In genomic region chr11:122486793-122487495, GRCh38 we compare ENCODE assay signal across 17 cellular contexts.
DNase-seq lines count a peak whose midpoint lies in the region; ATAC-seq, FAIRE-seq and TF ChIP-seq lines count a peak whose summit lies in the region.
"Had no signal": no experiment of that assay in that cellular context is flagged by ENCODE, and none has a peak within 500 bp of the region (broad histone marks: within the 10 kb centered on the region; RNA-seq: fewer than 3 reads in every experiment).

No MANE protein-coding gene starts in this region.

- no peaks in the 10 kb centered on the region for H3K36me3 Mint-ChIP-seq in MCF 10A (ENCODE audit: insufficient read depth, unreplicated experiment)

- POLR2A ChIA-PET in MCF 10A (lab: Yijun Ruan, JAX) (interaction anchor here (0.7 kb wide), 1 partner anchor 65 kb away, joined by 3 read pairs; no protein-coding TSS in a partner anchor), endothelial cell of umbilical vein (lab: Charles Lee) (no interaction called here)

- peaks cover 13% of the 10 kb centered on the region for H3K9me3 Mint-ChIP-seq in MCF 10A (ENCODE audit: unreplicated experiment)

- H3K9me3 ChIP-seq in breast epithelium (peaks cover 0 to 20% of the 10 kb centered on the region in 2 donors), NT2/D1 (ENCODE audit: insufficient read depth, low read length) (no peaks in the 10 kb centered on the region), endothelial cell of umbilical vein (replicated peaks; ENCODE audit: control insufficient read depth, insufficient read depth, low read length) (no peaks in the 10 kb centered on the region), right atrium auricular region (peaks cover 0 to 25% of the 10 kb centered on the region in 2 donors)

- H3K27me3 Mint-ChIP-seq in MCF 10A (ENCODE audit: insufficient read depth, unreplicated experiment) = no peaks in the 10 kb centered on the region

- no peaks in the 10 kb centered on the region for H4K20me1 ChIP-seq in endothelial cell of umbilical vein (replicated peaks; ENCODE audit: control insufficient read depth, extremely low read depth, insufficient read depth, low read length)

- peaks cover 8% of the 10 kb centered on the region for H3K4me1 Mint-ChIP-seq in MCF 10A (ENCODE audit: insufficient read depth, unreplicated experiment)
- H3K4me1 Mint-ChIP-seq: activated CD4-positive, alpha-beta T cell treated with anti-CD3 and anti-CD28 coated beads, Interleukin-2, amount 10 ng/mL, durations not matched to agents 7 days and 5 days had no signal

- H3K27me3 ChIP-seq in breast epithelium (no peaks in the 10 kb centered on the region), NT2/D1 (ENCODE audit: insufficient read depth, insufficient read length) (no peaks in the 10 kb centered on the region), endothelial cell of umbilical vein (ENCODE audit: control insufficient read depth in 2 of 2, insufficient read depth in 2 of 2, low read length in 2 of 2) (peaks cover 3 to 6% of the 10 kb centered on the region in 2 experiments), right atrium auricular region (no peaks in the 10 kb centered on the region)
- H3K27me3 ChIP-seq: stomach had no signal

- H2AFZ ChIP-seq in endothelial cell of umbilical vein (ENCODE audit: low read depth, low read length) = no peak overlapping the region

- CTCF ChIA-PET in MCF 10A (lab: Yijun Ruan, JAX) (interaction anchor here (0.9 kb wide), 1 partner anchor 284 kb away, joined by 3 read pairs; no protein-coding TSS in a partner anchor), endothelial cell of umbilical vein (lab: Charles Lee) (no interaction called here)

- TF ChIP-seq CTCF in MCF 10A (IDR thresholded peaks at IDR 0.05; ENCODE audit: unreplicated experiment) (no peak), breast epithelium (IDR thresholded peaks at IDR 0.05) (no peak), endothelial cell of umbilical vein (IDR thresholded peaks at IDR 0.05; ENCODE audit: extremely low read depth in 1 of 2, insufficient read depth in 1 of 2, low read depth in 1 of 2, low read length in 2 of 2) (no peak), right atrium auricular region (IDR thresholded peaks at IDR 0.05) (no peak)

- H3K9me1 ChIP-seq in endothelial cell of umbilical vein (replicated peaks; ENCODE audit: control insufficient read depth, extremely low read depth, insufficient read depth, low read length) = no peaks in the 10 kb centered on the region

- H3K27ac ChIP-seq in breast epithelium = no peak overlapping the region
- no peak overlapping the region for H3K27ac ChIP-seq in endothelial cell of umbilical vein (ENCODE audit: insufficient read depth, low read depth, low read length)
- H3K27ac ChIP-seq in right atrium auricular region = no peak overlapping the region
- H3K27ac ChIP-seq: stomach had no signal

- no peak for FAIRE-seq in endothelial cell of umbilical vein (lab: Jason Lieb, UNC)

- DNase-seq in MCF 10A (ENCODE audit: unreplicated experiment) (peak; percentile 7), breast epithelium (ENCODE audit: low spot score in 2 of 2) (no peak), NT2/D1 (ENCODE audit: low read depth, low spot score) (peak; percentile 22), endothelial cell of umbilical vein (ENCODE audit: low read depth, low spot score) (peak; percentile 67), pulmonary artery endothelial cell (ENCODE audit: low read depth, low spot score) (peak; percentile 41), right atrium auricular region (ENCODE audit: low spot score) (no peak), A172 (ENCODE audit: low spot score) (no peak)
- DNase-seq: activated CD4-positive, alpha-beta T cell treated with anti-CD3 and anti-CD28 coated beads, Interleukin-2, amount 10 ng/mL, durations not matched to agents 7 days and 5 days; amniotic stem cell; COR-L47; cortex of kidney; NCI-H146; occipital lobe; stomach had no signal

- BruUV-seq in MCF 10A (replicated peaks; lab: Mats Ljungman, UMichigan) (no TSS peak), endothelial cell of umbilical vein (replicated peaks; lab: Mats Ljungman, UMichigan) (no TSS peak)

- H3K4me3 ChIP-seq in breast epithelium (no peak overlapping the region), NT2/D1 (ENCODE audit: insufficient read length, low read depth) (no peak overlapping the region), endothelial cell of umbilical vein (replicated peaks in 1 of 3; ENCODE audit: insufficient read depth in 1 of 3, low read depth in 1 of 3, low read length in 3 of 3) (no peak overlapping the region), right atrium auricular region (no peak overlapping the region)
- H3K4me3 ChIP-seq: smooth muscle cell, stomach had no signal

- no peak overlapping the region for H3K27ac Mint-ChIP-seq in MCF 10A (ENCODE audit: low read depth, unreplicated experiment)
- H3K27ac Mint-ChIP-seq: activated CD4-positive, alpha-beta T cell treated with anti-CD3 and anti-CD28 coated beads, Interleukin-2, amount 10 ng/mL, durations not matched to agents 7 days and 5 days; activated T-helper 1 cell treated with anti-CD3 and anti-CD28 coated beads, Interleukin-12 subunit alpha, Interleukin-12 subunit beta, Interleukin-2, Interleukin-4 antibody, amounts not matched to agents 30 ng/mL and 10 ng/mL and 1 ng/mL, durations not matched to agents 14 hours and 24 hours and 36 hours had no signal

- H3K4me1 ChIP-seq in breast epithelium = no peaks in the 10 kb centered on the region
- H3K4me1 ChIP-seq in NT2/D1 (ENCODE audit: insufficient read depth, insufficient read length) = no peaks in the 10 kb centered on the region
- peaks cover 4% of the 10 kb centered on the region for H3K4me1 ChIP-seq in endothelial cell of umbilical vein (ENCODE audit: control insufficient read depth, extremely low read depth, insufficient read depth, low read length)
- peaks cover 0 to 8% of the 10 kb centered on the region in 2 donors for H3K4me1 ChIP-seq in right atrium auricular region
- H3K4me1 ChIP-seq: stomach had no signal

- no peak overlapping the region for H3K9ac ChIP-seq in NT2/D1 (ENCODE audit: insufficient read length, low read depth)
- no peak overlapping the region for H3K9ac ChIP-seq in endothelial cell of umbilical vein (replicated peaks; ENCODE audit: extremely low read depth, insufficient read depth, low read length)

- ATAC-seq in GM19395 (IDR thresholded peaks at IDR 0.05; ENCODE audit: unreplicated experiment) = no peak

- intact Hi-C loops in MCF 10A (cut with micrococcal nuclease) = no loop called here
- intact Hi-C loops in breast epithelium (cut with DNase I; ENCODE audit: low total_unique reads) = loop anchor here (2.0 kb wide), 1 partner anchor 22 kb away; no protein-coding TSS in a partner anchor
- intact Hi-C loops in endothelial cell of umbilical vein (cut with micrococcal nuclease) = no loop called here

- dilution Hi-C loops in endothelial cell of umbilical vein (cut with MboI; ENCODE audit: extremely low pct_ligation_motif_present, low sequenced_read_pairs) = no loop called here

- H3K4me2 ChIP-seq in endothelial cell of umbilical vein (ENCODE audit: insufficient read depth, low read length) = no peak overlapping the region
- H3K4me2 ChIP-seq: smooth muscle cell had no signal

- TF ChIP-seq POLR2A in breast epithelium (IDR thresholded peaks at IDR 0.05) (no peak), endothelial cell of umbilical vein (IDR thresholded peaks at IDR 0.05; ENCODE audit: low read depth, low read length) (no peak)

- H3K36me3 ChIP-seq in breast epithelium (no peaks in the 10 kb centered on the region), NT2/D1 (ENCODE audit: insufficient read depth, insufficient read length, low read length) (no peaks in the 10 kb centered on the region), endothelial cell of umbilical vein (ENCODE audit: control insufficient read depth in 2 of 2, extremely low read depth in 1 of 2, insufficient read depth in 2 of 2, low read length in 2 of 2) (no peaks in the 10 kb centered on the region), right atrium auricular region (no peaks in the 10 kb centered on the region)
- H3K36me3 ChIP-seq: stomach had no signal

- no peak overlapping the region for H3K4me3 Mint-ChIP-seq in MCF 10A (ENCODE audit: unreplicated experiment)
- H3K4me3 Mint-ChIP-seq: activated CD4-positive, alpha-beta T cell treated with anti-CD3 and anti-CD28 coated beads, Interleukin-2, amount 10 ng/mL, durations not matched to agents 7 days and 5 days; activated T-helper 1 cell treated with anti-CD3 and anti-CD28 coated beads, Interleukin-12 subunit alpha, Interleukin-12 subunit beta, Interleukin-2, Interleukin-4 antibody, amounts not matched to agents 30 ng/mL and 10 ng/mL and 1 ng/mL, durations not matched to agents 14 hours and 24 hours and 36 hours had no signal

- no peaks in the 10 kb centered on the region for H3K79me2 ChIP-seq in endothelial cell of umbilical vein (ENCODE audit: control insufficient read depth, insufficient read depth, low read length)

TF ChIP-seq in endothelial cell of umbilical vein, 7 proteins besides CTCF, POLR2A, EP300 and RAD21:
- TF ChIP-seq MAX (IDR thresholded peaks at IDR 0.05; ENCODE audit: insufficient read depth, insufficient read length) = no peak
- TF ChIP-seq MYC (IDR thresholded peaks at IDR 0.05; ENCODE audit: low read depth, low read length) = no peak
- no peak for TF ChIP-seq EZH2 (IDR thresholded peaks at IDR 0.05; ENCODE audit: borderline replicate concordance, low read depth, low read length, severe bottlenecking)
- no peak for TF ChIP-seq POLR2AphosphoS5 (IDR thresholded peaks at IDR 0.05; ENCODE audit: insufficient read depth, low read depth, low read length)
- TF ChIP-seq GATA2 (IDR thresholded peaks at IDR 0.05; ENCODE audit: insufficient read depth, insufficient read length, low read depth, low read length) = no peak
- TF ChIP-seq JUN (IDR thresholded peaks at IDR 0.05; ENCODE audit: borderline replicate concordance, insufficient read depth, insufficient read length, low read depth) = no peak
- no peak for TF ChIP-seq FOS (IDR thresholded peaks at IDR 0.05; ENCODE audit: borderline replicate concordance, insufficient read depth, low read length)
TF ChIP-seq in endothelial cell of umbilical vein: peak in this region for 0.

Comparison
In these comparisons a context has a peak if more than half of its experiments do, and no peak if none do; other contexts are left out.
1. DNase-seq: peak in MCF 10A (single experiment), NT2/D1 (single experiment), endothelial cell of umbilical vein (single experiment) and pulmonary artery endothelial cell (single experiment); none in breast epithelium (0 of 2), right atrium auricular region (single experiment) and A172 (single experiment).